ENCODE assay signal across 19 cellular contexts in the genomic region with DNA sequence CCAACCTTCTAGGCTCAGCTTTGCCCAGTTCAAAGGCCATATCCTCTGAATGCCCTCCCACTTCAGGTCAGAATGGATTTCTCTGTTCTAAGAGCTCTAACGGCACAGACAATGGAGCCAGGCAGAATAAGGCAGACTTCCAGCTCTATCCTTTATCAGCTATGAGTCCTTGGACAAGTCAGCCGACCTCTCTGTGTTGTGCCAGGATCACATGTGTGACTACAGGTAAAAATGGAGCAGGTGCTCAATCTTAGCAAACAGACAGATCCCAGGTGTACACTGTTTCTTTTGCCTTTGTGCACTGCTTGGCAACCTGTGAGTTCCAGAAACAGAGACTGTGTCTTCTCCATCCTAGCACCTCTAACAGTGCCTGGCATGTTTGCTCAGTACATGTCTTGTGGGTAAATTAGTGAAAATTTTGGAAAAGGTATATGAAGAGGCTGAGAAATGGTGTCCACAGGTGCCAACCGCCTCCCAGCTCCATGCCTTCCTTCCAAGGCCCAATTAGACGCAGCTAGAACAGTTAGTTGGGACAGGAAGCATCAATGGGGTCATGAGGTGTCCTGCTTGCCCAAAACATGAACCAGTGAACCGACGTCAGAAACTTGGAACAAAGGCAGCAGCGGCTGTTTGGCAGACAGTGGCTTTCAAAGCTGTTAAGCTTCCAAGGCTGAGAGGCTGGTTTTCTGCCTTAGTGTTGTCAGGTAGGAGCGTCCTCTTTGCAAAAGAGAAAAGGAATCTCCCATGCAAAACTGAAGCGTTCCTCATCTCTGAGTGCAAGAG.
"Had no signal": no experiment of that assay in that cellular context is flagged by ENCODE, and none has a peak within 500 bp of the region (broad histone marks: within the 10 kb centered on the region; RNA-seq: fewer than 3 reads in every experiment).

No MANE protein-coding gene starts in this region.

- H3K4me3 ChIP-seq: cardiac muscle cell, lung, mucosa of descending colon, upper lobe of left lung had no signal

- H3K9me3 ChIP-seq: mucosa of descending colon, upper lobe of left lung had no signal

- H3K4me1 ChIP-seq: parathyroid adenoma had no signal

- ATAC-seq: activated CD8-positive, alpha-beta T cell treated with anti-CD3 and anti-CD28 coated beads for 36 hours; activated T-cell treated with anti-CD3 and anti-CD28 coated beads, Interleukin-2, amount 50 U/mL, for 4 hours; mucosa of descending colon; naive thymus-derived CD4-positive, alpha-beta T cell had no signal

- H3K27ac ChIP-seq: cardiac muscle cell, parathyroid adenoma, upper lobe of left lung had no signal

- H3K9ac ChIP-seq: parathyroid adenoma had no signal

- H3K4me1 Mint-ChIP-seq: immature natural killer cell had no signal

- H3K27ac Mint-ChIP-seq: activated CD8-positive, alpha-beta T cell treated with anti-CD3 and anti-CD28 coated beads for 36 hours; immature natural killer cell had no signal

- DNase-seq: activated CD4-positive, alpha-beta T cell treated with anti-CD3 and anti-CD28 coated beads for 4 hours; activated CD8-positive, alpha-beta T cell treated with anti-CD3 and anti-CD28 coated beads for 36 hours; activated T-cell treated with anti-CD3 and anti-CD28 coated beads, Interleukin-2, amount 50 U/mL, for 4 hours; cortex of kidney; effector memory CD4-positive, alpha-beta T cell; foreskin fibroblast; glutamatergic neuron; immature natural killer cell; mucosa of descending colon; naive thymus-derived CD4-positive, alpha-beta T cell; retina; stimulated activated CD4-positive, alpha-beta T cell treated with anti-CD3 and anti-CD28 coated beads, Interleukin-4, amount 100 ng/mL, for 24 hours; stimulated activated naive CD4-positive, alpha-beta T cell treated with Interleukin-2 at 50 U/mL for 16 hours; T-helper 2 cell; upper lobe of left lung had no signal

- H3K27me3 ChIP-seq: cardiac muscle cell, upper lobe of left lung had no signal

- H3K4me3 Mint-ChIP-seq: activated CD8-positive, alpha-beta T cell treated with anti-CD3 and anti-CD28 coated beads for 36 hours; activated T-cell treated with anti-CD3 and anti-CD28 coated beads, Interleukin-2, amount 50 U/mL, for 4 hours; immature natural killer cell; naive thymus-derived CD4-positive, alpha-beta T cell had no signal

- H3K79me2 ChIP-seq: parathyroid adenoma had no signal

- H3K27me3 Mint-ChIP-seq: activated CD8-positive, alpha-beta T cell treated with anti-CD3 and anti-CD28 coated beads for 36 hours; naive thymus-derived CD4-positive, alpha-beta T cell had no signal

- H2AFZ ChIP-seq: parathyroid adenoma had no signal

- FAIRE-seq: astrocyte had no signal

- H3K9me3 Mint-ChIP-seq: activated CD8-positive, alpha-beta T cell treated with anti-CD3 and anti-CD28 coated beads for 36 hours; activated T-cell treated with anti-CD3 and anti-CD28 coated beads, Interleukin-2, amount 50 U/mL, for 4 hours; immature natural killer cell; naive thymus-derived CD4-positive, alpha-beta T cell had no signal
